Comparison of ENCODE assay signal across 15 cellular contexts in genomic region chr3:79729096-79729495, GRCh38. TPM values are rescaled to one million over a fixed set of nuclear protein-coding genes. Genes with fewer than 3 reads are reported as not detected.
DNase-seq lines count a peak whose midpoint lies in the region; ATAC-seq, FAIRE-seq and TF ChIP-seq lines count a peak whose summit lies in the region.
"Had no signal": no experiment of that assay in that cellular context is flagged by ENCODE, and none has a peak within 500 bp of the region (broad histone marks: within the 10 kb centered on the region; RNA-seq: fewer than 3 reads in every experiment).

No MANE protein-coding gene starts in this region.

- DNase-seq in left ventricle myocardium superior (peak; percentile 22), heart left ventricle (no peak), SK-MEL-5 (ENCODE audit: low read depth, low spot score) (peak; percentile 4), glomerular visceral epithelial cell (ENCODE audit: extremely low spot score) (peak; percentile 58), urothelium cell line (ENCODE audit: low spot score) (peak; percentile 13), DMS114 treated with DMSO at 0.1 percent for 48 hours (lab: John Stamatoyannopoulos, UW; ENCODE audit: unreplicated experiment) (no peak)
- DNase-seq: aorta; IMR-90; NCI-H1930; occipital lobe; stimulated activated naive B cell treated with anti-CD40 and anti-IgM and Interleukin-4, amounts not matched to agents 10 μg/mL and 1 μg/mL and 100 μg/mL, for 72 hours had no signal

- TF ChIP-seq POLR2A in heart left ventricle (IDR thresholded peaks at IDR 0.05) = no peak

- no peak overlapping the region for H3K4me3 ChIP-seq in heart left ventricle
- H3K4me3 ChIP-seq: BLaER1 had no signal

- H3K27me3 ChIP-seq in heart left ventricle = no peaks in the 10 kb centered on the region
- H3K27me3 ChIP-seq: BLaER1 had no signal

- H3K9me3 ChIP-seq in heart left ventricle = no peaks in the 10 kb centered on the region
- H3K9me3 ChIP-seq: BLaER1 had no signal

- ATAC-seq in left ventricle myocardium superior (no peak), heart left ventricle (no peak), HG03571 (IDR thresholded peaks at IDR 0.05; ENCODE audit: unreplicated experiment) (no peak), GM19035 (IDR thresholded peaks at IDR 0.05; ENCODE audit: unreplicated experiment) (no peak)
- ATAC-seq: stimulated activated naive B cell treated with anti-CD40 and anti-IgM and Interleukin-4, amounts not matched to agents 10 μg/mL and 1 μg/mL and 100 μg/mL, for 72 hours had no signal

- intact Hi-C loops in left ventricle myocardium superior (cut with micrococcal nuclease) (no loop called here), heart left ventricle (cut with DNase I) (no loop called here)

- TF ChIP-seq CTCF in heart left ventricle (IDR thresholded peaks at IDR 0.05) = no peak

- no peaks in the 10 kb centered on the region for H3K36me3 ChIP-seq in heart left ventricle
- H3K36me3 ChIP-seq: BLaER1 had no signal

- no peak for FAIRE-seq in urothelium cell line (lab: Jason Lieb, UNC)

- in situ Hi-C loops in SK-MEL-5 (cut with HindIII; ENCODE audit: low pct_unique_long_range_greater_than_20kb, low sequenced_read_pairs) = no loop called here

- no peak overlapping the region for H3K27ac ChIP-seq in heart left ventricle
- H3K27ac ChIP-seq: BLaER1, VCaP had no signal

- 7 to 16% (median 13%) methylated on average over 2 of the region's 2 CpGs for WGBS in heart left ventricle, 4 donors

- H3K4me1 ChIP-seq in heart left ventricle = no peaks in the 10 kb centered on the region
- H3K4me1 ChIP-seq: BLaER1 had no signal

RNA-seq across cellular contexts. Expression of gene ROBO1, which starts 38.7 kb away (rescaled TPM):
- total RNA-seq in left ventricle myocardium superior (6.0 TPM), heart left ventricle (10 to 100 TPM in 3 of 9 donors, 1 to 10 TPM in 6; 2.6 to 14.8 (median 8.1) TPM)
- 1 to 10 TPM; 1.4 to 2.2 TPM for polyA plus RNA-seq in heart left ventricle
- 50.9 and 51.2 TPM in 2 replicates for total RNA-seq in SK-MEL-5 (2014; rRNA removed; shearing (Covaris generic))
- 35.9 and 53.3 TPM in 2 replicates for polyA plus RNA-seq in SK-MEL-5 (2015; cell fraction: cytosol; rRNA removed)
- polyA plus RNA-seq in SK-MEL-5 (2015; cell fraction: nucleus; rRNA removed) = 26.2 and 30.9 TPM in 2 replicates

Comparison
In these comparisons a context has a peak if more than half of its experiments do, and no peak if none do; other contexts are left out.
1. DNase-seq: peak in left ventricle myocardium superior (single experiment), SK-MEL-5 (single experiment), glomerular visceral epithelial cell (single experiment) and urothelium cell line (single experiment); none in heart left ventricle (0 of 5) and DMS114 treated with DMSO at 0.1 percent for 48 hours (single experiment).